16 cellular contexts compared by ENCODE assay signal in genomic region chr18:63182247-63182771, GRCh38.
DNase-seq lines count a peak whose midpoint lies in the region; ATAC-seq, FAIRE-seq and TF ChIP-seq lines count a peak whose summit lies in the region.
"Had no signal": no experiment of that assay in that cellular context is flagged by ENCODE, and none has a peak within 500 bp of the region (broad histone marks: within the 10 kb centered on the region; RNA-seq: fewer than 3 reads in every experiment).

No MANE protein-coding gene starts in this region.

- H3K9me3 ChIP-seq in psoas muscle (no peaks in the 10 kb centered on the region), HepG2 (ENCODE audit: low read length) (no peaks in the 10 kb centered on the region), SK-N-SH (no peaks in the 10 kb centered on the region)
- H3K9me3 ChIP-seq: Caco-2 had no signal

- no peak overlapping the region for H2AFZ ChIP-seq in HepG2 (ENCODE audit: low read length)
- no peak overlapping the region for H2AFZ ChIP-seq in SK-N-SH (ENCODE audit: low read depth)

- no peaks in the 10 kb centered on the region for H3K27me3 Mint-ChIP-seq in T-helper 1 cell treated with Interleukin-12 subunit alpha and Interleukin-12 subunit beta and Interleukin-4 antibody, amounts not matched to agents 30 μg/mL and 1 μg/mL, for 36 hours (ENCODE audit: low read depth)
- H3K27me3 Mint-ChIP-seq in activated CD8-positive, alpha-beta T cell treated with anti-CD3 and anti-CD28 coated beads, Interleukin-2, amount 10 ng/mL, durations not matched to agents 7 days and 5 days (ENCODE audit: low read depth), result no peaks in the 10 kb centered on the region
- H3K27me3 Mint-ChIP-seq in endothelial cell (ENCODE audit: unreplicated experiment), result peaks cover 3% of the 10 kb centered on the region
- H3K27me3 Mint-ChIP-seq: type B pancreatic cell had no signal

- no peaks in the 10 kb centered on the region for H3K79me2 ChIP-seq in HepG2 (ENCODE audit: insufficient read depth, low read length)
- H3K79me2 ChIP-seq in SK-N-SH (ENCODE audit: insufficient read depth), result no peaks in the 10 kb centered on the region

- H3K36me3 Mint-ChIP-seq in T-helper 1 cell treated with Interleukin-12 subunit alpha and Interleukin-12 subunit beta and Interleukin-4 antibody, amounts not matched to agents 30 μg/mL and 1 μg/mL, for 36 hours (ENCODE audit: low read depth), result peaks cover 29% of the 10 kb centered on the region
- peaks cover 62% of the 10 kb centered on the region for H3K36me3 Mint-ChIP-seq in activated CD8-positive, alpha-beta T cell treated with anti-CD3 and anti-CD28 coated beads, Interleukin-2, amount 10 ng/mL, durations not matched to agents 7 days and 5 days (ENCODE audit: low read depth)
- no peaks in the 10 kb centered on the region for H3K36me3 Mint-ChIP-seq in endothelial cell (ENCODE audit: low read depth, unreplicated experiment)

- peak overlapping the region; percentile 17 for H3K27ac ChIP-seq in psoas muscle
- H3K27ac ChIP-seq in HepG2 (ENCODE audit: extremely low read length, insufficient read depth, low read length), result no peak overlapping the region
- H3K27ac ChIP-seq in SK-N-SH (ENCODE audit: low read depth in 2 of 2, low read length in 1 of 2), result no peak overlapping the region

- POLR2A ChIA-PET in activated CD8-positive, alpha-beta T cell treated with anti-CD3 and anti-CD28 coated beads, Interleukin-2, amount 10 ng/mL, durations not matched to agents 7 days and 5 days (lab: Charles Lee), result no interaction called here
- POLR2A ChIA-PET in HepG2 (lab: Yijun Ruan, JAX), result no interaction called here
- POLR2A ChIA-PET in SK-N-SH (lab: Yijun Ruan, JAX), result no interaction called here

- no TSS peak for BruUV-seq in HepG2 (replicated peaks; lab: Mats Ljungman, UMichigan)

- CTCF ChIA-PET in activated CD8-positive, alpha-beta T cell treated with anti-CD3 and anti-CD28 coated beads, Interleukin-2, amount 10 ng/mL, durations not matched to agents 7 days and 5 days (lab: Charles Lee), result no interaction called here
- CTCF ChIA-PET in HepG2 (lab: Yijun Ruan, JAX; ENCODE audit: low intra/inter-chr PET ratio, low total read pairs), result no interaction called here
- CTCF ChIA-PET in SK-N-SH (lab: Yijun Ruan, JAX), result interaction anchor here (2.1 kb wide), 1 partner anchor 9 kb away, joined by 7 read pairs; no protein-coding TSS in a partner anchor

- no peaks in the 10 kb centered on the region for H3K9me3 Mint-ChIP-seq in T-helper 1 cell treated with Interleukin-12 subunit alpha and Interleukin-12 subunit beta and Interleukin-4 antibody, amounts not matched to agents 30 μg/mL and 1 μg/mL, for 36 hours
- no peaks in the 10 kb centered on the region for H3K9me3 Mint-ChIP-seq in activated CD8-positive, alpha-beta T cell treated with anti-CD3 and anti-CD28 coated beads, Interleukin-2, amount 10 ng/mL, durations not matched to agents 7 days and 5 days (ENCODE audit: insufficient read depth)
- no peaks in the 10 kb centered on the region for H3K9me3 Mint-ChIP-seq in endothelial cell (ENCODE audit: unreplicated experiment)

- H3K4me1 Mint-ChIP-seq in T-helper 1 cell treated with Interleukin-12 subunit alpha and Interleukin-12 subunit beta and Interleukin-4 antibody, amounts not matched to agents 30 μg/mL and 1 μg/mL, for 36 hours (ENCODE audit: low read depth), result peaks cover 52% of the 10 kb centered on the region
- peaks cover 57% of the 10 kb centered on the region for H3K4me1 Mint-ChIP-seq in activated CD8-positive, alpha-beta T cell treated with anti-CD3 and anti-CD28 coated beads, Interleukin-2, amount 10 ng/mL, durations not matched to agents 7 days and 5 days (ENCODE audit: low read depth)
- peaks cover 44% of the 10 kb centered on the region for H3K4me1 Mint-ChIP-seq in endothelial cell (ENCODE audit: unreplicated experiment)

- TF ChIP-seq CTCF in psoas muscle (IDR thresholded peaks at IDR 0.05) (no peak), endothelial cell (IDR thresholded peaks at IDR 0.05; ENCODE audit: unreplicated experiment) (no peak), HepG2 (CRISPR knock-in tag; IDR thresholded peaks at IDR 0.05) (no peak), SK-N-SH (IDR thresholded peaks at IDR 0.05) (no peak)

- no peak overlapping the region for H3K4me3 Mint-ChIP-seq in T-helper 1 cell treated with Interleukin-12 subunit alpha and Interleukin-12 subunit beta and Interleukin-4 antibody, amounts not matched to agents 30 μg/mL and 1 μg/mL, for 36 hours
- H3K4me3 Mint-ChIP-seq in activated CD8-positive, alpha-beta T cell treated with anti-CD3 and anti-CD28 coated beads, Interleukin-2, amount 10 ng/mL, durations not matched to agents 7 days and 5 days, result no peak overlapping the region
- H3K4me3 Mint-ChIP-seq in endothelial cell (ENCODE audit: unreplicated experiment), result no peak overlapping the region

- FAIRE-seq in HepG2 (lab: Jason Lieb, UNC), result no peak

- in situ Hi-C loops in HepG2 (cut with HindIII; ENCODE audit: extremely low pct_ligation_motif_present, low pct_unique_long_range_greater_than_20kb), result no loop called here

- no peaks in the 10 kb centered on the region for H3K27me3 ChIP-seq in psoas muscle (ENCODE audit: insufficient read depth in 3 of 3, low read length in 2 of 3)
- peaks cover 0 to 30% of the 10 kb centered on the region in 2 experiments; a peak in 3 of 5 replicates for H3K27me3 ChIP-seq in HepG2 (ENCODE audit: control insufficient read depth in 1 of 2, insufficient read depth in 2 of 2, low read length in 2 of 2)
- H3K27me3 ChIP-seq in SK-N-SH (ENCODE audit: insufficient read depth), result no peaks in the 10 kb centered on the region

- ATAC-seq in GM21786 (IDR thresholded peaks at IDR 0.05; ENCODE audit: unreplicated experiment) (peak; percentile 26), psoas muscle (no peak), HepG2 (no peak)
- no peak for ATAC-seq in activated CD8-positive, alpha-beta T cell treated with anti-CD3 and anti-CD28 coated beads, Interleukin-2, amount 10 ng/mL, durations not matched to agents 7 days and 5 days
- ATAC-seq: esophagus mucosa had no signal

- TF ChIP-seq EP300 in HepG2 (IDR thresholded peaks at IDR 0.05; ENCODE audit: low read depth in 2 of 2, low read length in 2 of 2) (no peak), HepG2 (CRISPR knock-in tag; IDR thresholded peaks at IDR 0.05; ENCODE audit: borderline replicate concordance) (no peak), SK-N-SH (IDR thresholded peaks at IDR 0.05; ENCODE audit: borderline replicate concordance in 1 of 2, low read depth in 1 of 2, low read length in 1 of 2) (no peak)

- no peak overlapping the region for H3K4me2 ChIP-seq in HepG2 (ENCODE audit: low read depth, low read length)
- H3K4me2 ChIP-seq in SK-N-SH, result no peak overlapping the region

- no peak for TF ChIP-seq POLR2A in HepG2 (IDR thresholded peaks at IDR 0.05; ENCODE audit: insufficient read depth in 1 of 2, low read depth in 2 of 2, low read length in 2 of 2)

- H3K9ac ChIP-seq in HepG2 (ENCODE audit: insufficient read depth, low read depth, low read length), result no peak overlapping the region
- H3K9ac ChIP-seq in SK-N-SH, result no peak overlapping the region

- TF ChIP-seq RAD21 in HepG2 (CRISPR knock-in tag; IDR thresholded peaks at IDR 0.05), result no peak
- TF ChIP-seq RAD21 in SK-N-SH (IDR thresholded peaks at IDR 0.05; ENCODE audit: low read length), result no peak

- 32 to 54% (median 37%) methylated on average over 5 of the region's 5 CpGs for WGBS in psoas muscle, 3 donors
- 8% methylated on average over 4 of the region's 5 CpGs for WGBS in HepG2 (ENCODE audit: low lambda C conversion rate)
- 25% methylated on average over 2 of the region's 5 CpGs for WGBS in SK-N-SH (ENCODE audit: low lambda C conversion rate)

- no peak overlapping the region for H3K4me3 ChIP-seq in psoas muscle
- no peak overlapping the region for H3K4me3 ChIP-seq in HepG2 (replicated peaks in 1 of 3; ENCODE audit: insufficient read depth in 1 of 3, low read depth in 2 of 3, low read length in 3 of 3)
- no peak overlapping the region for H3K4me3 ChIP-seq in SK-N-SH (ENCODE audit: low read depth in 2 of 2, low read length in 1 of 2)
- H3K4me3 ChIP-seq: lung had no signal

- H3F3A ChIP-seq in SK-N-SH (replicated peaks; ENCODE audit: insufficient read depth), result no peaks in the 10 kb centered on the region

- no peaks in the 10 kb centered on the region for H3K9me2 ChIP-seq in SK-N-SH

- H3K36me3 ChIP-seq in psoas muscle (ENCODE audit: insufficient read depth in 1 of 2, low read depth in 1 of 2), result no peaks in the 10 kb centered on the region
- H3K36me3 ChIP-seq in HepG2 (replicated peaks in 1 of 2; ENCODE audit: control insufficient read depth in 1 of 2, insufficient read depth in 2 of 2, low read length in 2 of 2), result no peaks in the 10 kb centered on the region
- H3K36me3 ChIP-seq in SK-N-SH (replicated peaks in 1 of 2; ENCODE audit: control insufficient read depth in 1 of 2, insufficient read depth in 2 of 2, low read length in 1 of 2), result no peaks in the 10 kb centered on the region

- intact Hi-C loops in psoas muscle (cut with DNase I), result loop anchor here in 1 of 2 donors (5.0 kb wide), 1 partner anchor 75 kb away; no protein-coding TSS in a partner anchor
- intact Hi-C loops in HepG2 (cut with micrococcal nuclease; ENCODE audit: unreplicated experiment), result loop anchor here (5.0 kb wide), 1 partner anchor 300 kb away; no protein-coding TSS in a partner anchor

- DNase-seq in T-helper 1 cell (no peak), psoas muscle (no peak), endothelial cell (ENCODE audit: low spot score) (no peak), HepG2 (ENCODE audit: low spot score) (no peak), SK-N-SH (no peak)
- no peak for DNase-seq in activated CD8-positive, alpha-beta T cell treated with anti-CD3 and anti-CD28 coated beads, Interleukin-2, amount 10 ng/mL, durations not matched to agents 7 days and 5 days
- DNase-seq: 8988T, Caco-2, Kasumi-1, NCI-H1930, T-helper 2 cell had no signal

- no peaks in the 10 kb centered on the region for H4K20me1 ChIP-seq in HepG2 (ENCODE audit: insufficient read depth, low read length)
- H4K20me1 ChIP-seq in SK-N-SH (ENCODE audit: insufficient read depth), result no peaks in the 10 kb centered on the region

- peaks cover 57% of the 10 kb centered on the region for H3K4me1 ChIP-seq in psoas muscle
- H3K4me1 ChIP-seq in HepG2 (ENCODE audit: insufficient read depth, low read length), result no peaks in the 10 kb centered on the region
- peaks cover 5 to 22% of the 10 kb centered on the region in 2 experiments; a peak in 3 of 4 replicates for H3K4me1 ChIP-seq in SK-N-SH (ENCODE audit: control insufficient read depth in 1 of 2, insufficient read depth in 2 of 2, low read depth in 1 of 2, low read length in 1 of 2)

- H3K27ac Mint-ChIP-seq in T-helper 1 cell treated with Interleukin-12 subunit alpha and Interleukin-12 subunit beta and Interleukin-4 antibody, amounts not matched to agents 30 μg/mL and 1 μg/mL, for 36 hours, result peak overlapping the region; percentile 21
- H3K27ac Mint-ChIP-seq in activated CD8-positive, alpha-beta T cell treated with anti-CD3 and anti-CD28 coated beads, Interleukin-2, amount 10 ng/mL, durations not matched to agents 7 days and 5 days, result peak overlapping the region; percentile 35
- H3K27ac Mint-ChIP-seq in endothelial cell (ENCODE audit: unreplicated experiment), result no peak overlapping the region

TF ChIP-seq in HepG2, 621 proteins besides CTCF, POLR2A, EP300 and RAD21:
- no peak for TF ChIP-seq NR3C1 (CRISPR knock-in tag; IDR thresholded peaks at IDR 0.05)

TF ChIP-seq in SK-N-SH, 30 proteins besides CTCF, POLR2A, EP300 and RAD21 (continues in another document):
- TF ChIP-seq GATA2 (CRISPR knock-in tag; IDR thresholded peaks at IDR 0.05) (no peak), SIN3A (IDR thresholded peaks at IDR 0.05; ENCODE audit: borderline replicate concordance, low read depth, low read length) (no peak), SMC3 (IDR thresholded peaks at IDR 0.05; ENCODE audit: low read depth, low read length) (no peak)
